In the genomic region with DNA sequence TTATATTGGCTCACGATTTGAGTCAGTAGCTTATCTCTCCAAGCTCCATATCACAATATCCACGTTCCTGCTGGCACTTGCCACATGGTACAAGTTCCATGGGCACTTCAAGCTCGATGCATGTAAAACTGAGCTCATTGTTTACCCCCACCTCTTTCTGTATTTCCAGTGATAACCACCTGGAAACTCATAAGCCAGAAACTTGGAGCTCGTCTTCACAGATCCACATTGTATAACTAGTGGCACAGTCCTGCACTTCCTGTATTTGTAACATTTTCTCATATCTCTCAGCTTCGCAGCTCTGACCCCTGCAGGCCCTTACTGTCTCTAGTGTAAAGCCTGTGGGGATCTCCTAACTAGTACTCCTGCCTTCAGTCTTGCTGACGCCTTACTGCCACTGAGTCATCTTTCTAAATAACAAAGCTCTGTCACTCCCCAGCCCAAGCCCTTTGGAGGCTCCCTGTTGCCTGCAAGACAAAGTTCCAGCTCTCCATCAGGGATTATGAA, we compare ENCODE assay signal across 1 cellular context.
TF ChIP-seq lines count a peak whose summit lies in the region.

No MANE protein-coding gene starts in this region.

TF ChIP-seq in K562, 482 proteins besides CTCF, POLR2A, EP300 and RAD21 (continues in another document):
- TF ChIP-seq COPS2 (conservative IDR thresholded peaks at IDR 0.05) (no peak), NUFIP1 (IDR thresholded peaks at IDR 0.05; ENCODE audit: partially characterized antibody) (no peak), ZNF232 (CRISPR knock-in tag; IDR thresholded peaks at IDR 0.05) (no peak), ZNF764 (CRISPR knock-in tag; IDR thresholded peaks at IDR 0.05; ENCODE audit: low read depth) (no peak), MTA3 (IDR thresholded peaks at IDR 0.05; ENCODE audit: borderline replicate concordance) (0 out of 2 replicates have a peak, but pooled peaks have one; percentile 71), ATF1 (CRISPR knock-in tag; IDR thresholded peaks at IDR 0.05) (no peak), ATF1 (tag; IDR thresholded peaks at IDR 0.05) (0 out of 2 replicates have a peak, but pooled peaks have one; percentile 13), ATF7 (IDR thresholded peaks at IDR 0.05) (peak; percentile 40), SOX6 (IDR thresholded peaks at IDR 0.05) (peak; percentile 31; the same call in 1 of the 2 replicates), MED1 (CRISPR knock-in tag; IDR thresholded peaks at IDR 0.05; ENCODE audit: borderline replicate concordance) (no peak), KHSRP (IDR thresholded peaks at IDR 0.05) (no peak), ZNF146 (CRISPR knock-in tag; IDR thresholded peaks at IDR 0.05; ENCODE audit: unreplicated experiment) (no peak), ILF3 (IDR thresholded peaks at IDR 0.05; ENCODE audit: borderline replicate concordance) (no peak), RBM15 (IDR thresholded peaks at IDR 0.05; ENCODE audit: insufficient read depth, low read length) (no peak), MAFK (IDR thresholded peaks at IDR 0.05; ENCODE audit: low read length) (no peak), JUN (IDR thresholded peaks at IDR 0.05; ENCODE audit: borderline replicate concordance, low read depth, low read length) (peak; percentile 50; the same call in 1 of the 2 replicates), JUN (CRISPR knock-in tag; IDR thresholded peaks at IDR 0.05; ENCODE audit: borderline replicate concordance) (no peak), ARNT (IDR thresholded peaks at IDR 0.05) (no peak), PRPF4 (IDR thresholded peaks at IDR 0.05; ENCODE audit: insufficient read depth, low read depth, low read length, poor library complexity, severe bottlenecking) (no peak), TAF1 (IDR thresholded peaks at IDR 0.05; ENCODE audit: control insufficient read depth, extremely low read depth, insufficient read depth, low read length, severe bottlenecking) (no peak), ZNF184 (CRISPR knock-in tag; IDR thresholded peaks at IDR 0.05) (no peak), DPF2 (IDR thresholded peaks at IDR 0.05) (peak; percentile 28), L3MBTL2 (IDR thresholded peaks at IDR 0.05) (peak; percentile 90), TRIM24 (IDR thresholded peaks at IDR 0.05) (0 out of 4 replicates have a peak, but pooled peaks of 1 of the 2 experiments have one; percentile 7), PML (IDR thresholded peaks at IDR 0.05; ENCODE audit: low read length) (no peak), SMARCC2 (IDR thresholded peaks at IDR 0.05; ENCODE audit: low read depth) (peak; percentile 64; the same call in 1 of the 2 replicates), FOXA1 (IDR thresholded peaks at IDR 0.05; ENCODE audit: borderline replicate concordance) (no peak), FOSL1 (tag; conservative IDR thresholded peaks at IDR 0.05) (peak; percentile 66), ZNF707 (CRISPR knock-in tag; conservative IDR thresholded peaks at IDR 0.05) (no peak), KLF1 (tag; IDR thresholded peaks at IDR 0.05) (no peak), FOXJ3 (CRISPR knock-in tag; IDR thresholded peaks at IDR 0.05) (no peak)
- TF ChIP-seq, protein P1, sequence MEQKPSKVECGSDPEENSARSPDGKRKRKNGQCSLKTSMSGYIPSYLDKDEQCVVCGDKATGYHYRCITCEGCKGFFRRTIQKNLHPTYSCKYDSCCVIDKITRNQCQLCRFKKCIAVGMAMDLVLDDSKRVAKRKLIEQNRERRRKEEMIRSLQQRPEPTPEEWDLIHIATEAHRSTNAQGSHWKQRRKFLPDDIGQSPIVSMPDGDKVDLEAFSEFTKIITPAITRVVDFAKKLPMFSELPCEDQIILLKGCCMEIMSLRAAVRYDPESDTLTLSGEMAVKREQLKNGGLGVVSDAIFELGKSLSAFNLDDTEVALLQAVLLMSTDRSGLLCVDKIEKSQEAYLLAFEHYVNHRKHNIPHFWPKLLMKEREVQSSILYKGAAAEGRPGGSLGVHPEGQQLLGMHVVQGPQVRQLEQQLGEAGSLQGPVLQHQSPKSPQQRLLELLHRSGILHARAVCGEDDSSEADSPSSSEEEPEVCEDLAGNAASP (IDR thresholded peaks at IDR 0.05): no peak
- TF ChIP-seq, protein P2, sequence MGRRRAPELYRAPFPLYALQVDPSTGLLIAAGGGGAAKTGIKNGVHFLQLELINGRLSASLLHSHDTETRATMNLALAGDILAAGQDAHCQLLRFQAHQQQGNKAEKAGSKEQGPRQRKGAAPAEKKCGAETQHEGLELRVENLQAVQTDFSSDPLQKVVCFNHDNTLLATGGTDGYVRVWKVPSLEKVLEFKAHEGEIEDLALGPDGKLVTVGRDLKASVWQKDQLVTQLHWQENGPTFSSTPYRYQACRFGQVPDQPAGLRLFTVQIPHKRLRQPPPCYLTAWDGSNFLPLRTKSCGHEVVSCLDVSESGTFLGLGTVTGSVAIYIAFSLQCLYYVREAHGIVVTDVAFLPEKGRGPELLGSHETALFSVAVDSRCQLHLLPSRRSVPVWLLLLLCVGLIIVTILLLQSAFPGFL (CRISPR knock-in tag; IDR thresholded peaks at IDR 0.05): no peak
- TF ChIP-seq, protein P3, sequence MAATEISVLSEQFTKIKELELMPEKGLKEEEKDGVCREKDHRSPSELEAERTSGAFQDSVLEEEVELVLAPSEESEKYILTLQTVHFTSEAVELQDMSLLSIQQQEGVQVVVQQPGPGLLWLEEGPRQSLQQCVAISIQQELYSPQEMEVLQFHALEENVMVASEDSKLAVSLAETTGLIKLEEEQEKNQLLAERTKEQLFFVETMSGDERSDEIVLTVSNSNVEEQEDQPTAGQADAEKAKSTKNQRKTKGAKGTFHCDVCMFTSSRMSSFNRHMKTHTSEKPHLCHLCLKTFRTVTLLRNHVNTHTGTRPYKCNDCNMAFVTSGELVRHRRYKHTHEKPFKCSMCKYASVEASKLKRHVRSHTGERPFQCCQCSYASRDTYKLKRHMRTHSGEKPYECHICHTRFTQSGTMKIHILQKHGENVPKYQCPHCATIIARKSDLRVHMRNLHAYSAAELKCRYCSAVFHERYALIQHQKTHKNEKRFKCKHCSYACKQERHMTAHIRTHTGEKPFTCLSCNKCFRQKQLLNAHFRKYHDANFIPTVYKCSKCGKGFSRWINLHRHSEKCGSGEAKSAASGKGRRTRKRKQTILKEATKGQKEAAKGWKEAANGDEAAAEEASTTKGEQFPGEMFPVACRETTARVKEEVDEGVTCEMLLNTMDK (IDR thresholded peaks at IDR 0.05; ENCODE audit: borderline replicate concordance, insufficient read depth, low read depth, low read length, poor library complexity, severe bottlenecking): peak; percentile 58
- TF ChIP-seq, protein P4, sequence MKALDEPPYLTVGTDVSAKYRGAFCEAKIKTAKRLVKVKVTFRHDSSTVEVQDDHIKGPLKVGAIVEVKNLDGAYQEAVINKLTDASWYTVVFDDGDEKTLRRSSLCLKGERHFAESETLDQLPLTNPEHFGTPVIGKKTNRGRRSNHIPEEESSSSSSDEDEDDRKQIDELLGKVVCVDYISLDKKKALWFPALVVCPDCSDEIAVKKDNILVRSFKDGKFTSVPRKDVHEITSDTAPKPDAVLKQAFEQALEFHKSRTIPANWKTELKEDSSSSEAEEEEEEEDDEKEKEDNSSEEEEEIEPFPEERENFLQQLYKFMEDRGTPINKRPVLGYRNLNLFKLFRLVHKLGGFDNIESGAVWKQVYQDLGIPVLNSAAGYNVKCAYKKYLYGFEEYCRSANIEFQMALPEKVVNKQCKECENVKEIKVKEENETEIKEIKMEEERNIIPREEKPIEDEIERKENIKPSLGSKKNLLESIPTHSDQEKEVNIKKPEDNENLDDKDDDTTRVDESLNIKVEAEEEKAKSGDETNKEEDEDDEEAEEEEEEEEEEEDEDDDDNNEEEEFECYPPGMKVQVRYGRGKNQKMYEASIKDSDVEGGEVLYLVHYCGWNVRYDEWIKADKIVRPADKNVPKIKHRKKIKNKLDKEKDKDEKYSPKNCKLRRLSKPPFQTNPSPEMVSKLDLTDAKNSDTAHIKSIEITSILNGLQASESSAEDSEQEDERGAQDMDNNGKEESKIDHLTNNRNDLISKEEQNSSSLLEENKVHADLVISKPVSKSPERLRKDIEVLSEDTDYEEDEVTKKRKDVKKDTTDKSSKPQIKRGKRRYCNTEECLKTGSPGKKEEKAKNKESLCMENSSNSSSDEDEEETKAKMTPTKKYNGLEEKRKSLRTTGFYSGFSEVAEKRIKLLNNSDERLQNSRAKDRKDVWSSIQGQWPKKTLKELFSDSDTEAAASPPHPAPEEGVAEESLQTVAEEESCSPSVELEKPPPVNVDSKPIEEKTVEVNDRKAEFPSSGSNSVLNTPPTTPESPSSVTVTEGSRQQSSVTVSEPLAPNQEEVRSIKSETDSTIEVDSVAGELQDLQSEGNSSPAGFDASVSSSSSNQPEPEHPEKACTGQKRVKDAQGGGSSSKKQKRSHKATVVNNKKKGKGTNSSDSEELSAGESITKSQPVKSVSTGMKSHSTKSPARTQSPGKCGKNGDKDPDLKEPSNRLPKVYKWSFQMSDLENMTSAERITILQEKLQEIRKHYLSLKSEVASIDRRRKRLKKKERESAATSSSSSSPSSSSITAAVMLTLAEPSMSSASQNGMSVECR (CRISPR knock-in tag; IDR thresholded peaks at IDR 0.05): no peak
- TF ChIP-seq, protein P5, sequence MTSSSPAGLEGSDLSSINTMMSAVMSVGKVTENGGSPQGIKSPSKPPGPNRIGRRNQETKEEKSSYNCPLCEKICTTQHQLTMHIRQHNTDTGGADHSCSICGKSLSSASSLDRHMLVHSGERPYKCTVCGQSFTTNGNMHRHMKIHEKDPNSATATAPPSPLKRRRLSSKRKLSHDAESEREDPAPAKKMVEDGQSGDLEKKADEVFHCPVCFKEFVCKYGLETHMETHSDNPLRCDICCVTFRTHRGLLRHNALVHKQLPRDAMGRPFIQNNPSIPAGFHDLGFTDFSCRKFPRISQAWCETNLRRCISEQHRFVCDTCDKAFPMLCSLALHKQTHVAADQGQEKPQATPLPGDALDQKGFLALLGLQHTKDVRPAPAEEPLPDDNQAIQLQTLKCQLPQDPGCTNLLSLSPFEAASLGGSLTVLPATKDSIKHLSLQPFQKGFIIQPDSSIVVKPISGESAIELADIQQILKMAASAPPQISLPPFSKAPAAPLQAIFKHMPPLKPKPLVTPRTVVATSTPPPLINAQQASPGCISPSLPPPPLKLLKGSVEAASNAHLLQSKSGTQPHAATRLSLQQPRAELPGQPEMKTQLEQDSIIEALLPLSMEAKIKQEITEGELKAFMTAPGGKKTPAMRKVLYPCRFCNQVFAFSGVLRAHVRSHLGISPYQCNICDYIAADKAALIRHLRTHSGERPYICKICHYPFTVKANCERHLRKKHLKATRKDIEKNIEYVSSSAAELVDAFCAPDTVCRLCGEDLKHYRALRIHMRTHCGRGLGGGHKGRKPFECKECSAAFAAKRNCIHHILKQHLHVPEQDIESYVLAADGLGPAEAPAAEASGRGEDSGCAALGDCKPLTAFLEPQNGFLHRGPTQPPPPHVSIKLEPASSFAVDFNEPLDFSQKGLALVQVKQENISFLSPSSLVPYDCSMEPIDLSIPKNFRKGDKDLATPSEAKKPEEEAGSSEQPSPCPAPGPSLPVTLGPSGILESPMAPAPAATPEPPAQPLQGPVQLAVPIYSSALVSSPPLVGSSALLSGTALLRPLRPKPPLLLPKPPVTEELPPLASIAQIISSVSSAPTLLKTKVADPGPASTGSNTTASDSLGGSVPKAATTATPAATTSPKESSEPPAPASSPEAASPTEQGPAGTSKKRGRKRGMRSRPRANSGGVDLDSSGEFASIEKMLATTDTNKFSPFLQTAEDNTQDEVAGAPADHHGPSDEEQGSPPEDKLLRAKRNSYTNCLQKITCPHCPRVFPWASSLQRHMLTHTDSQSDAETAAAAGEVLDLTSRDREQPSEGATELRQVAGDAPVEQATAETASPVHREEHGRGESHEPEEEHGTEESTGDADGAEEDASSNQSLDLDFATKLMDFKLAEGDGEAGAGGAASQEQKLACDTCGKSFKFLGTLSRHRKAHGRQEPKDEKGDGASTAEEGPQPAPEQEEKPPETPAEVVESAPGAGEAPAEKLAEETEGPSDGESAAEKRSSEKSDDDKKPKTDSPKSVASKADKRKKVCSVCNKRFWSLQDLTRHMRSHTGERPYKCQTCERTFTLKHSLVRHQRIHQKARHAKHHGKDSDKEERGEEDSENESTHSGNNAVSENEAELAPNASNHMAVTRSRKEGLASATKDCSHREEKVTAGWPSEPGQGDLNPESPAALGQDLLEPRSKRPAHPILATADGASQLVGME (CRISPR knock-in tag; IDR thresholded peaks at IDR 0.05): no peak
- TF ChIP-seq, protein P6, sequence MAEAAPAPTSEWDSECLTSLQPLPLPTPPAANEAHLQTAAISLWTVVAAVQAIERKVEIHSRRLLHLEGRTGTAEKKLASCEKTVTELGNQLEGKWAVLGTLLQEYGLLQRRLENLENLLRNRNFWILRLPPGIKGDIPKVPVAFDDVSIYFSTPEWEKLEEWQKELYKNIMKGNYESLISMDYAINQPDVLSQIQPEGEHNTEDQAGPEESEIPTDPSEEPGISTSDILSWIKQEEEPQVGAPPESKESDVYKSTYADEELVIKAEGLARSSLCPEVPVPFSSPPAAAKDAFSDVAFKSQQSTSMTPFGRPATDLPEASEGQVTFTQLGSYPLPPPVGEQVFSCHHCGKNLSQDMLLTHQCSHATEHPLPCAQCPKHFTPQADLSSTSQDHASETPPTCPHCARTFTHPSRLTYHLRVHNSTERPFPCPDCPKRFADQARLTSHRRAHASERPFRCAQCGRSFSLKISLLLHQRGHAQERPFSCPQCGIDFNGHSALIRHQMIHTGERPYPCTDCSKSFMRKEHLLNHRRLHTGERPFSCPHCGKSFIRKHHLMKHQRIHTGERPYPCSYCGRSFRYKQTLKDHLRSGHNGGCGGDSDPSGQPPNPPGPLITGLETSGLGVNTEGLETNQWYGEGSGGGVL (CRISPR knock-in tag; IDR thresholded peaks at IDR 0.05): no peak
- TF ChIP-seq, protein P7, sequence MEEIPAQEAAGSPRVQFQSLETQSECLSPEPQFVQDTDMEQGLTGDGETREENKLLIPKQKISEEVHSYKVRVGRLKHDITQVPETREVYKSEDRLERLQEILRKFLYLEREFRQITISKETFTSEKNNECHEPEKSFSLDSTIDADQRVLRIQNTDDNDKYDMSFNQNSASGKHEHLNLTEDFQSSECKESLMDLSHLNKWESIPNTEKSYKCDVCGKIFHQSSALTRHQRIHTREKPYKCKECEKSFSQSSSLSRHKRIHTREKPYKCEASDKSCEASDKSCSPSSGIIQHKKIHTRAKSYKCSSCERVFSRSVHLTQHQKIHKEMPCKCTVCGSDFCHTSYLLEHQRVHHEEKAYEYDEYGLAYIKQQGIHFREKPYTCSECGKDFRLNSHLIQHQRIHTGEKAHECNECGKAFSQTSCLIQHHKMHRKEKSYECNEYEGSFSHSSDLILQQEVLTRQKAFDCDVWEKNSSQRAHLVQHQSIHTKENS (CRISPR knock-in tag; IDR thresholded peaks at IDR 0.05): no peak
